In the genomic region with DNA sequence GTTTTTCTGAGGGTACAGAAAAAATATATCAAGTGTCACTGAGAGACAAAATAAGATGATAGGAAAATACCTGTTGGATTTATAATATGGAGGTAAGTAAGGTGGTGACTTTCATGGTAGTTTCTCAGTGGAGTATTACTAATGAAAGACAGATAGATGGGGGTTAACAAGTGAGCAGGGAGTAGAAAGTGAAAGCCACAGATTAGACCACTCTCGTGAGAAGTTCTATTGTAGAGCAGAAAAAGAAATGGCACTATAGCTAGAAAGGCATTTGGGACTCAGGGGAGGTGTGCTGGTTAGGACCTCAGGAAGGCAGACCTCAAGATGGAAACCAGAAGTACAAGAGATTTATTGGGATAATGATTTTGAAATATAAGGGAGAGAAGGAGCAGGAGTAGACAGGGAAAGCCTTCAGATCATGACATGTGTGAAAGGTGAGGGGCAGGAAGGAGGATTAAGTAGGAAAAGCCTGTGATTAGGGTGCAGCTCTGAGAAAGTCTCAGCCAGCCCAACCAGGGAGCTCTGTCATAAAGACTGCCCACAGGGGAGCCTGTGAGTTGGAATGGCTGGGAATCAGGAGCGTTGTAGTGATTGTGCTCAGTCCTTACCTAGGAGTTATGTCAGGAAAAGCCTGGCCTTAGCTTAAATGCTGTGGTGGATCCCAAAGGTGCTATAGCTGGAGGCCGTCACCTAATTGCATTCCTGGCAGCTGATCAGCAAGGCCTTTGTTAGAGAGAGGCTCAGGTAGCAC, we compare ENCODE assay signal across 12 cellular contexts.
DNase-seq lines count a peak whose midpoint lies in the region; ATAC-seq and TF ChIP-seq lines count a peak whose summit lies in the region.
"Had no signal": no experiment of that assay in that cellular context is flagged by ENCODE, and none has a peak within 500 bp of the region (broad histone marks: within the 10 kb centered on the region; RNA-seq: fewer than 3 reads in every experiment).

No MANE protein-coding gene starts in this region.

- intact Hi-C loops in activated CD4-positive, alpha-beta memory T cell treated with anti-CD3 and anti-CD28 coated beads for 36 hours (cut with micrococcal nuclease) = no loop called here
- intact Hi-C loops in uterus (cut with DNase I; ENCODE audit: low total_unique reads) = no loop called here
- intact Hi-C loops in posterior vena cava (cut with DNase I) = no loop called here

- peaks cover 14% of the 10 kb centered on the region for H3K4me1 Mint-ChIP-seq in activated CD4-positive, alpha-beta memory T cell treated with anti-CD3 and anti-CD28 coated beads for 36 hours (ENCODE audit: low read depth)

- no peak for TF ChIP-seq CTCF in WERI-Rb-1 (IDR thresholded peaks at IDR 0.05; ENCODE audit: low read depth, low read length)
- TF ChIP-seq CTCF in uterus (IDR thresholded peaks at IDR 0.05) = no peak

- no peaks in the 10 kb centered on the region for H3K4me1 ChIP-seq in uterus

- H3K36me3 ChIP-seq in WERI-Rb-1 (no peaks in the 10 kb centered on the region), uterus (no peaks in the 10 kb centered on the region)
- H3K36me3 ChIP-seq: tibial nerve had no signal

- H3K9me3 ChIP-seq in WERI-Rb-1 (ENCODE audit: severe bottlenecking) = no peaks in the 10 kb centered on the region
- no peaks in the 10 kb centered on the region for H3K9me3 ChIP-seq in uterus
- H3K9me3 ChIP-seq: tibial nerve had no signal

- H3K36me3 Mint-ChIP-seq in activated CD4-positive, alpha-beta memory T cell treated with anti-CD3 and anti-CD28 coated beads for 36 hours = no peaks in the 10 kb centered on the region

- ATAC-seq in GM18499 (IDR thresholded peaks at IDR 0.05; ENCODE audit: insufficient read depth, unreplicated experiment) (peak; percentile 92), GM19438 (IDR thresholded peaks at IDR 0.05; ENCODE audit: low read depth, unreplicated experiment) (peak; percentile 90), HG02938 (IDR thresholded peaks at IDR 0.05; ENCODE audit: unreplicated experiment) (peak; percentile 96)
- ATAC-seq: HCT116 had no signal

- POLR2A ChIA-PET in activated CD4-positive, alpha-beta memory T cell treated with anti-CD3 and anti-CD28 coated beads for 36 hours (lab: Charles Lee) = no interaction called here

- no peak overlapping the region for H3K27ac Mint-ChIP-seq in activated CD4-positive, alpha-beta memory T cell treated with anti-CD3 and anti-CD28 coated beads for 36 hours

- H3K27me3 ChIP-seq in WERI-Rb-1 (ENCODE audit: insufficient read depth, low read depth, severe bottlenecking) (no peaks in the 10 kb centered on the region), uterus (no peaks in the 10 kb centered on the region)
- H3K27me3 ChIP-seq: tibial nerve had no signal

- CTCF ChIA-PET in activated CD4-positive, alpha-beta memory T cell treated with anti-CD3 and anti-CD28 coated beads for 36 hours (lab: Charles Lee) = no interaction called here

- H3K4me3 Mint-ChIP-seq in activated CD4-positive, alpha-beta memory T cell treated with anti-CD3 and anti-CD28 coated beads for 36 hours = no peak overlapping the region

- H3K9me3 Mint-ChIP-seq in activated CD4-positive, alpha-beta memory T cell treated with anti-CD3 and anti-CD28 coated beads for 36 hours = peaks cover 4% of the 10 kb centered on the region

- no peak for TF ChIP-seq POLR2A in uterus (IDR thresholded peaks at IDR 0.05)

- H3K4me3 ChIP-seq in WERI-Rb-1 (ENCODE audit: low read depth, low read length) (no peak overlapping the region), uterus (no peak overlapping the region)
- H3K4me3 ChIP-seq: tibial nerve had no signal

- H3K27ac ChIP-seq in WERI-Rb-1 (no peak overlapping the region), uterus (no peak overlapping the region)
- H3K27ac ChIP-seq: tibial nerve had no signal

- DNase-seq in WERI-Rb-1 = peak; percentile 12
- DNase-seq in activated CD4-positive, alpha-beta memory T cell treated with anti-CD3 and anti-CD28 coated beads for 36 hours = no peak
- DNase-seq in kidney tubule cell (ENCODE audit: low spot score) = no peak
- DNase-seq in uterus = no peak
- no peak for DNase-seq in posterior vena cava (ENCODE audit: low spot score)
- DNase-seq: glutamatergic neuron, NCI-H146 had no signal

- H3K27me3 Mint-ChIP-seq in activated CD4-positive, alpha-beta memory T cell treated with anti-CD3 and anti-CD28 coated beads for 36 hours = no peaks in the 10 kb centered on the region
